In genomic region chr7:39882148-39882784, GRCh38 we compare ENCODE assay signal across 30 cellular contexts.
"Had no signal": no experiment of that assay in that cellular context is flagged by ENCODE, and none has a peak within 500 bp of the region (broad histone marks: within the 10 kb centered on the region; RNA-seq: fewer than 3 reads in every experiment).

No MANE protein-coding gene starts in this region.

- ATAC-seq: body of pancreas; effector memory CD8-positive, alpha-beta T cell; gastroesophageal sphincter; left cardiac atrium; naive thymus-derived CD4-positive, alpha-beta T cell; psoas muscle had no signal

- DNase-seq: activated CD4-positive, alpha-beta memory T cell treated with anti-CD3 and anti-CD28 coated beads for 36 hours; activated CD4-positive, alpha-beta T cell treated with anti-CD3 and anti-CD28 coated beads, Interleukin-2, amount 10 ng/mL, durations not matched to agents 24 days and 14 days; activated CD4-positive, CD25-positive, alpha-beta regulatory T cell treated with anti-CD3 and anti-CD28 coated beads, Interleukin-2, amount 50 U/mL, for 72 hours; activated CD8-positive, alpha-beta memory T cell treated with anti-CD3 and anti-CD28 coated beads, Interleukin-2, amount 50 U/mL, for 4 hours; activated effector memory CD4-positive, alpha-beta T cell treated with anti-CD3 and anti-CD28 coated beads, Interleukin-2, amount 50 U/mL, for 16 hours; activated naive CD4-positive, alpha-beta T cell treated with anti-CD3 and anti-CD28 coated beads for 36 hours; activated naive CD8-positive, alpha-beta T cell treated with anti-CD3 and anti-CD28 coated beads for 36 hours; activated T-cell treated with anti-CD3 and anti-CD28 coated beads, Interleukin-2, amount 50 U/mL, for 1 hour; adrenal gland; aorta; body of pancreas; cortex of kidney; effector memory CD8-positive, alpha-beta T cell; hippocampal formation; left cardiac atrium; naive thymus-derived CD4-positive, alpha-beta T cell; occipital lobe; psoas muscle; stimulated activated CD4-positive, alpha-beta T cell treated with anti-CD3 and anti-CD28 coated beads, Interleukin-15, amount 100 ng/mL, for 24 hours; stimulated activated CD4-positive, alpha-beta T cell treated with anti-CD3 and anti-CD28 coated beads, Interleukin-2, amount 100 ng/mL, for 24 hours; stimulated activated naive CD4-positive, alpha-beta T cell; T-helper 9 cell; uterus; WERI-Rb-1 had no signal

- H3K27me3 Mint-ChIP-seq: type B pancreatic cell had no signal

- H3K27ac Mint-ChIP-seq: activated CD4-positive, alpha-beta memory T cell treated with anti-CD3 and anti-CD28 coated beads for 36 hours; activated CD4-positive, alpha-beta T cell treated with anti-CD3 and anti-CD28 coated beads, Interleukin-2, amount 10 ng/mL, durations not matched to agents 24 days and 14 days; activated naive CD4-positive, alpha-beta T cell treated with anti-CD3 and anti-CD28 coated beads for 36 hours; activated naive CD8-positive, alpha-beta T cell treated with anti-CD3 and anti-CD28 coated beads for 36 hours; activated T-helper 1 cell treated with anti-CD3 and anti-CD28 coated beads, Interleukin-12 subunit alpha, Interleukin-12 subunit beta, Interleukin-2, Interleukin-4 antibody, amounts not matched to agents 30 ng/mL and 10 ng/mL and 1 ng/mL, durations not matched to agents 14 hours and 24 hours and 36 hours; effector memory CD8-positive, alpha-beta T cell; mesothelial cell of epicardium; naive thymus-derived CD4-positive, alpha-beta T cell; T-helper 1 cell treated with Interleukin-12 subunit alpha and Interleukin-12 subunit beta and Interleukin-4 antibody, amounts not matched to agents 30 μg/mL and 1 μg/mL, for 36 hours; type B pancreatic cell had no signal

- H3K4me3 Mint-ChIP-seq: activated CD4-positive, alpha-beta memory T cell treated with anti-CD3 and anti-CD28 coated beads for 36 hours; activated CD4-positive, alpha-beta T cell treated with anti-CD3 and anti-CD28 coated beads, Interleukin-2, amount 10 ng/mL, durations not matched to agents 24 days and 14 days; activated naive CD4-positive, alpha-beta T cell treated with anti-CD3 and anti-CD28 coated beads for 36 hours; activated naive CD8-positive, alpha-beta T cell treated with anti-CD3 and anti-CD28 coated beads for 36 hours; activated T-helper 1 cell treated with anti-CD3 and anti-CD28 coated beads, Interleukin-12 subunit alpha, Interleukin-12 subunit beta, Interleukin-2, Interleukin-4 antibody, amounts not matched to agents 30 ng/mL and 10 ng/mL and 1 ng/mL, durations not matched to agents 14 hours and 24 hours and 36 hours; effector memory CD8-positive, alpha-beta T cell; mesothelial cell of epicardium; naive thymus-derived CD4-positive, alpha-beta T cell; neural crest cell; T-helper 1 cell treated with Interleukin-12 subunit alpha and Interleukin-12 subunit beta and Interleukin-4 antibody, amounts not matched to agents 30 μg/mL and 1 μg/mL, for 36 hours; type B pancreatic cell had no signal

- H3K36me3 Mint-ChIP-seq: activated CD4-positive, alpha-beta memory T cell treated with anti-CD3 and anti-CD28 coated beads for 36 hours; type B pancreatic cell had no signal

- H3K4me1 Mint-ChIP-seq: activated CD4-positive, alpha-beta T cell treated with anti-CD3 and anti-CD28 coated beads, Interleukin-2, amount 10 ng/mL, durations not matched to agents 24 days and 14 days; activated naive CD8-positive, alpha-beta T cell treated with anti-CD3 and anti-CD28 coated beads for 36 hours; mesothelial cell of epicardium; neural crest cell had no signal

- H3K9me3 Mint-ChIP-seq: activated naive CD4-positive, alpha-beta T cell treated with anti-CD3 and anti-CD28 coated beads for 36 hours; neural crest cell; type B pancreatic cell had no signal
